1 cellular context compared by ENCODE assay signal in genomic region chr17:81083125-81083765, GRCh38.
TF ChIP-seq lines count a peak whose summit lies in the region.

No MANE protein-coding gene starts in this region.

TF ChIP-seq in HepG2, 621 proteins besides CTCF, POLR2A, EP300 and RAD21 (continued from another document and continues in another):
- TF ChIP-seq ZBTB43 (CRISPR knock-in tag; conservative IDR thresholded peaks at IDR 0.05) (peak; percentile 94), ZNF883 (CRISPR knock-in tag; IDR thresholded peaks at IDR 0.05; ENCODE audit: not compliant biosample characterization) (peak; percentile 82), HNRNPL (IDR thresholded peaks at IDR 0.05; ENCODE audit: low read depth, low read length) (peak; percentile 91), ARNTL (CRISPR knock-in tag; IDR thresholded peaks at IDR 0.05) (peak; percentile 92), MXD3 (CRISPR knock-in tag; IDR thresholded peaks at IDR 0.05) (peak; percentile 94), FOXP4 (CRISPR knock-in tag; IDR thresholded peaks at IDR 0.05) (peak; percentile 93), BRCA1 (CRISPR knock-in tag; IDR thresholded peaks at IDR 0.05) (peak; percentile 97), REST (IDR thresholded peaks at IDR 0.05; ENCODE audit: borderline replicate concordance in 1 of 2, low read depth in 1 of 2, low read length in 2 of 2) (peak in 1 of 2 experiments; percentile 50; a peak in 1 of 4 replicates), ZNF431 (CRISPR knock-in tag; IDR thresholded peaks at IDR 0.05; ENCODE audit: borderline replicate concordance, low read depth) (peak; percentile 97), TCF12 (IDR thresholded peaks at IDR 0.05) (no peak), TCF12 (CRISPR knock-in tag; IDR thresholded peaks at IDR 0.05) (peak; percentile 93; the same call in 1 of the 2 replicates), ZMYM4 (CRISPR knock-in tag; IDR thresholded peaks at IDR 0.05) (peak; percentile 92), DDIT3 (CRISPR knock-in tag; IDR thresholded peaks at IDR 0.05) (no peak), HOXA9 (CRISPR knock-in tag; IDR thresholded peaks at IDR 0.05; ENCODE audit: borderline replicate concordance) (no peak), ZFP91 (CRISPR knock-in tag; IDR thresholded peaks at IDR 0.05; ENCODE audit: borderline replicate concordance) (peak; percentile 79), KIAA2018 (CRISPR knock-in tag; IDR thresholded peaks at IDR 0.05; ENCODE audit: borderline replicate concordance) (peak; percentile 88; the same call in 1 of the 2 replicates), ZNF10 (CRISPR knock-in tag; IDR thresholded peaks at IDR 0.05; ENCODE audit: borderline replicate concordance, low read depth) (no peak), ZNF274 (CRISPR knock-in tag; IDR thresholded peaks at IDR 0.05) (peak; percentile 58; the same call in 1 of the 2 replicates), ZSCAN22 (CRISPR knock-in tag; IDR thresholded peaks at IDR 0.05) (peak; percentile 60; the same call in 1 of the 2 replicates), MLLT10 (CRISPR knock-in tag; IDR thresholded peaks at IDR 0.05) (no peak), ZNF407 (CRISPR knock-in tag; IDR thresholded peaks at IDR 0.05; ENCODE audit: not compliant biosample characterization) (peak; percentile 48)
